In the genomic region with DNA sequence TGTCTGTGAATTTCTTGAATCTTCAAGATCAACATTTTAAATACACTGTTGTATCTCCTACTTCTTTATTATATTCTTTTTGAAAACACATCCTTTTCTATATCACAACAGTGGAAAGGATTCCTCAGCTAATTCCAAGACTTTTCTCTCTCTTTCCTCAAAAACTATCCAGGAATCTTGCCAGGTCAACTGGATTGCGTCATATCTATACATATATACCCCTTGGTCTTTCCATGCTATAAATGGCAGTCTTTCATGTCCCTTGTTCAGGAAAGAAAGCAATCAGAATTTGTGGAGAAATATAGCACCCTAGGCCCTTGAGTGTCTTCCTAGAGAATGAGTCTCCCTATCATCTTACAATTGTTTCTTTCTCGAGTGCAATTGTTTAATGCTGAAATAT, we compare ENCODE assay signal across 24 cellular contexts.
"Had no signal": no experiment of that assay in that cellular context is flagged by ENCODE, and none has a peak within 500 bp of the region (broad histone marks: within the 10 kb centered on the region; RNA-seq: fewer than 3 reads in every experiment).

No MANE protein-coding gene starts in this region.

- H3K4me1 ChIP-seq: lower lobe of right lung, parathyroid adenoma, psoas muscle, spleen, suprapubic skin, tibial artery, upper lobe of right lung had no signal

- H3K27me3 ChIP-seq: right atrium auricular region, upper lobe of right lung had no signal

- H3K4me3 ChIP-seq: lower lobe of right lung, psoas muscle, right atrium auricular region, skin epidermis, spleen, suprapubic skin, thoracic aorta, tibial artery, upper lobe of right lung had no signal

- ATAC-seq: left cardiac atrium; left lobe of liver; left ventricle myocardium superior; lower lobe of right lung; naive thymus-derived CD8-positive, alpha-beta T cell; psoas muscle; sciatic nerve; stimulated activated effector memory CD8-positive, alpha-beta T cell treated with anti-CD3 and anti-CD28 coated beads, Interleukin-12 subunit alpha, Interleukin-12 subunit beta, amount 100 ng/mL, for 72 hours; upper lobe of right lung had no signal

- H3K36me3 ChIP-seq: lower lobe of right lung, neutrophil, right atrium auricular region, spleen, suprapubic skin, thoracic aorta, tibial artery, upper lobe of right lung had no signal

- H3K9me3 ChIP-seq: lower lobe of right lung, neutrophil, psoas muscle, right atrium auricular region, spleen, suprapubic skin, thoracic aorta, tibial artery, upper lobe of right lung had no signal

- DNase-seq: hippocampal formation; kidney glomerular epithelial cell; left cardiac atrium; left ventricle myocardium superior; lower lobe of right lung; mammary epithelial cell; mesenchymal stem cell; naive thymus-derived CD8-positive, alpha-beta T cell; occipital lobe; psoas muscle; spleen; stimulated activated CD4-positive, alpha-beta T cell treated with anti-CD3 and anti-CD28 coated beads, Interleukin-4, amount 100 ng/mL, for 24 hours; stimulated activated naive CD4-positive, alpha-beta T cell; tibial artery; upper lobe of right lung had no signal

- H3K27ac ChIP-seq: lower lobe of right lung, neutrophil, parathyroid adenoma, psoas muscle, right atrium auricular region, skin epidermis, spleen, suprapubic skin, thoracic aorta, tibial artery, upper lobe of right lung had no signal
